8 cellular contexts compared by ENCODE assay signal in the genomic region with DNA sequence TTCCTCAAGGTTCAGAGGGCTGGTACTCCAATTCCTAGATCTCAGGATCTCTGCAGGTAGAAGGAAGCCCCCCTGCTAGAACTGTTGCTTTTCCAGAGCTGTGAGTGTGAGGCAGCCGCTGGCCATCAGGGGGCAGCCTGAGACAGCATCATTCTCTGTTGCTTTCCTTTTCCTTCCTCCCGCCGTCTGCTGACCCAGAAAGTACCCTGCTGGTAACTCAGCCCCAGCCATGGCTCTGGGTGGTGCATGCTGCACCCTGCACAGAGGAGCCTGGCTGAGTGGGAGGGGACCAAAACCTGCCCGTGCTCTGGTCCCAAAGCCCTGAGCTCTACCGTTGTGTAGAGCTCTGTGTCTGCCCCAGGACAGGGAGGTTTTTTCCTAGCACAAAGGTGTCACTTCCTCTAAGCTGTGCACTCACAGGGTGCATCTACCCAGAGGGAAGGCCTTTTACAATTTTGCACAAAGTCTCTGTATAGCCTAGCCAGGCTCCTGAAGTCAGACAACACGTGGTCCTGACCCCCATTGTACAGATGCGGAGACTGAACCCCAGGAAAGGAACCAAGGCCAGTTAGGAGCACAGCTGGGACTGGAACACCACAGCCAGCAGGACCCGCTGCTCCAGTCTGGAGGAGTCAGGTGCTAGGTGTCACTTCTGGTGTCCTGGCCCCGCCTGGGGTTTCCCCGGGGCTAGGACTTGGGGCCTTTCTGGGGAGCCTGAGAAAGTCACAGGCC. TPM values are rescaled to one million over a fixed set of nuclear protein-coding genes. Genes with fewer than 3 reads are reported as not detected.
DNase-seq lines count a peak whose midpoint lies in the region; ATAC-seq and TF ChIP-seq lines count a peak whose summit lies in the region.

No MANE protein-coding gene starts in this region.

- WGBS in smooth muscle cell (ENCODE audit: low lambda C conversion rate) = 34% methylated on average over 10 of the region's 10 CpGs

- peaks cover 2% of the 10 kb centered on the region for H3K27me3 ChIP-seq in smooth muscle cell (ENCODE audit: low read depth)

- no peaks in the 10 kb centered on the region for H3K36me3 Mint-ChIP-seq in CD14-positive monocyte

- no peak overlapping the region for H2AFZ ChIP-seq in smooth muscle cell (ENCODE audit: low read depth)

- peaks cover 6% of the 10 kb centered on the region for H3K4me1 Mint-ChIP-seq in CD14-positive monocyte

- no peak for ATAC-seq in GM21515 (IDR thresholded peaks at IDR 0.05; ENCODE audit: unreplicated experiment)

- peak overlapping the region; percentile 59 to 89 for H3K4me3 Mint-ChIP-seq in CD14-positive monocyte

- DNase-seq in CD14-positive monocyte (ENCODE audit: low spot score) = no peak
- DNase-seq in GOT3 (lab: John Stamatoyannopoulos, UW) = peak; percentile 51
- peak; percentile 33 for DNase-seq in NCI-H2107 treated with DMSO at 0.1 percent for 48 hours (lab: John Stamatoyannopoulos, UW; ENCODE audit: unreplicated experiment)
- DNase-seq in UCSD-AML1 (lab: John Stamatoyannopoulos, UW; ENCODE audit: unreplicated experiment) = peak; percentile 71
- peak; percentile 72 for DNase-seq in astrocyte of the spinal cord (ENCODE audit: low read depth, low spot score)
- peak; percentile 42 for DNase-seq in iPS DF 19.7 (ENCODE audit: low read depth, low spot score)
- peak; percentile 35 for DNase-seq in smooth muscle cell (lab: John Stamatoyannopoulos, UW; ENCODE audit: unreplicated experiment)

- H3K27ac ChIP-seq in smooth muscle cell (ENCODE audit: low read depth) = no peak overlapping the region

- H3K9me3 Mint-ChIP-seq in CD14-positive monocyte = peaks cover 0 to 5% (median 0%) of the 10 kb centered on the region in 7 donors

- intact Hi-C loops in CD14-positive monocyte (cut with micrococcal nuclease) = loop anchor here (1.0 kb wide), 1 partner anchor 108 kb away; no protein-coding TSS in a partner anchor

- peaks cover 3% of the 10 kb centered on the region for H3K4me1 ChIP-seq in smooth muscle cell (ENCODE audit: low read depth)

- H3F3A ChIP-seq in smooth muscle cell (ENCODE audit: low read depth) = no peaks in the 10 kb centered on the region

- peaks cover 9 to 15% (median 15%) of the 10 kb centered on the region in 3 donors for H3K27me3 Mint-ChIP-seq in CD14-positive monocyte (ENCODE audit: low read depth in 3 of 3)

- no peaks in the 10 kb centered on the region for H3K79me2 ChIP-seq in smooth muscle cell (ENCODE audit: low read depth)

- in situ Hi-C loops in astrocyte of the spinal cord (cut with HindIII; ENCODE audit: low sequenced_read_pairs) = no loop called here

- H3K9me3 ChIP-seq in smooth muscle cell (replicated peaks; ENCODE audit: low read depth) = no peaks in the 10 kb centered on the region

- H3K4me2 ChIP-seq in smooth muscle cell = no peak overlapping the region

- TF ChIP-seq CTCF in CD14-positive monocyte (IDR thresholded peaks at IDR 0.05) = peak; percentile 92
- TF ChIP-seq CTCF in astrocyte of the spinal cord (IDR thresholded peaks at IDR 0.05; ENCODE audit: low read depth, low read length) = peak; percentile 89
- TF ChIP-seq CTCF in smooth muscle cell (IDR thresholded peaks at IDR 0.05; ENCODE audit: borderline replicate concordance, insufficient read depth, poor library complexity, severe bottlenecking) = peak; percentile 89

- H3K36me3 ChIP-seq in smooth muscle cell (ENCODE audit: low read depth) = no peaks in the 10 kb centered on the region

- H3K27ac Mint-ChIP-seq in CD14-positive monocyte = peak overlapping the region in 1 of 7 donors; percentile 68

- no peak overlapping the region for H3K9ac ChIP-seq in smooth muscle cell (ENCODE audit: low read depth)

- no peak overlapping the region for H3K4me3 ChIP-seq in astrocyte of the spinal cord (ENCODE audit: low read depth, low read length)
- no peak overlapping the region for H3K4me3 ChIP-seq in smooth muscle cell

- H4K20me1 ChIP-seq in smooth muscle cell (ENCODE audit: low read depth) = no peaks in the 10 kb centered on the region

RNA-seq across cellular contexts. Expression of a gene that starts 5.6 kb away (rescaled TPM):
- polyA plus RNA-seq in CD14-positive monocyte (not detected), smooth muscle cell (1.4 and 2.4 TPM in 2 replicates)
- total RNA-seq in smooth muscle cell = 0.76 and 1.5 TPM in 2 replicates

RNA-seq across cellular contexts. Expression of a gene that starts 35.5 kb away (rescaled TPM):
- polyA plus RNA-seq in CD14-positive monocyte = not detected
- 0.13 and 0.76 TPM in 2 replicates for total RNA-seq in smooth muscle cell
- 0.30 and 0.86 TPM in 2 replicates for polyA plus RNA-seq in smooth muscle cell

RNA-seq across cellular contexts. Expression of a gene that starts 57.3 kb away (rescaled TPM):
- polyA plus RNA-seq in CD14-positive monocyte = not detected
- not detected in 2 replicates for total RNA-seq in smooth muscle cell
- polyA plus RNA-seq in smooth muscle cell = 0.46 TPM in 1 of 2 replicates, not detected in the other
